1 cellular context compared by ENCODE assay signal in the genomic region with DNA sequence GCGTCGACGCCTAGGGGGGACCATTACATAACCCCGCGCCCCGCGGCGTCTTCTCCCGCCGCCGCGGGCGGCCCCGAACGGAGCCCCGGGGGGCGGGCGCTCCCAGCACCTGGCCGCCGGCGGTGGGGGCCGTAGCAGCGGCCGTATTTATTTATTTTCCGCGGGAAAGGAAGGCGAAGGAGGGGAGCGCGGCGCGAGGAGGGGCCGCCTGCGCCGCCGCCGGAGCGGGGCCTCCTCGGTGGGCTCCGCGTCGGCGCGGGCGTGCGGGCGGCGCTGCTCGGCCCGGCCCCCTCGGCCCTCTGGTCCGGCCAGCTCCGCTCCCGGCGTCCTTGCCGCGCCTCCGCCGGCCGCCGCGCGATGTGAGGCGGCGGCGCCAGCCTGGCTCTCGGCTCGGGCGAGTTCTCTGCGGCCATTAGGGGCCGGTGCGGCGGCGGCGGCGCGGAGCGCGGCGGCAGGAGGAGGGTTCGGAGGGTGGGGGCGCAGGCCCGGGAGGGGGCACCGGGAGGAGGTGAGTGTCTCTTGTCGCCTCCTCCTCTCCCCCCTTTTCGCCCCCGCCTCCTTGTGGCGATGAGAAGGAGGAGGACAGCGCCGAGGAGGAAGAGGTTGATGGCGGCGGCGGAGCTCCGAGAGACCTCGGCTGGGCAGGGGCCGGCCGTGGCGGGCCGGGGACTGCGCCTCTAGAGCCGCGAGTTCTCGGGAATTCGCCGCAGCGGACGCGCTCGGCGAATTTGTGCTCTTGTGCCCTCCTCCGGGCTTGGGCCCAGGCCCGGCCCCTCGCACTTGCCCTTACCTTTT.
TF ChIP-seq lines count a peak whose summit lies in the region.

A gene (plus strand): TSS at position 570 of the 795 bp plus-strand sequence. CDS start 413 bp downstream, outside the sequence.

TF ChIP-seq in HCT116, 20 proteins besides CTCF, POLR2A, EP300 and RAD21 (continued from another document):
- TF ChIP-seq JUND (IDR thresholded peaks at IDR 0.05) (peak; percentile 19; the same call in 1 of the 2 replicates), CEBPB (IDR thresholded peaks at IDR 0.05; ENCODE audit: low read depth) (no peak), YY1 (IDR thresholded peaks at IDR 0.05; ENCODE audit: extremely low read depth, insufficient replicate concordance, low read depth, low read length) (peak; percentile 78), SIN3A (IDR thresholded peaks at IDR 0.05; ENCODE audit: low read depth) (peak; percentile 55), ELF1 (IDR thresholded peaks at IDR 0.05; ENCODE audit: borderline replicate concordance, low read depth) (no peak), ZFX (IDR thresholded peaks at IDR 0.05) (peak; percentile 81), POLR2AphosphoS5 (IDR thresholded peaks at IDR 0.05; ENCODE audit: low read depth, low read length) (peak; percentile 73), EGR1 (IDR thresholded peaks at IDR 0.05; ENCODE audit: low read depth) (peak; percentile 68), SP1 (IDR thresholded peaks at IDR 0.05; ENCODE audit: low read depth) (0 out of 2 replicates have a peak, but pooled peaks have one; percentile 21), TCF7L2 (IDR thresholded peaks at IDR 0.05; ENCODE audit: borderline replicate concordance, extremely low read depth, insufficient read depth, insufficient read length) (no peak), EZH2 (IDR thresholded peaks at IDR 0.05) (no peak), SRF (IDR thresholded peaks at IDR 0.05; ENCODE audit: low read depth) (no peak), FOSL1 (IDR thresholded peaks at IDR 0.05; ENCODE audit: low read depth) (no peak), EZH2phosphoT487 (IDR thresholded peaks at IDR 0.05; ENCODE audit: borderline replicate concordance) (no peak), CBX3 (IDR thresholded peaks at IDR 0.05; ENCODE audit: low read depth) (no peak)
- TF ChIP-seq, protein P1, sequence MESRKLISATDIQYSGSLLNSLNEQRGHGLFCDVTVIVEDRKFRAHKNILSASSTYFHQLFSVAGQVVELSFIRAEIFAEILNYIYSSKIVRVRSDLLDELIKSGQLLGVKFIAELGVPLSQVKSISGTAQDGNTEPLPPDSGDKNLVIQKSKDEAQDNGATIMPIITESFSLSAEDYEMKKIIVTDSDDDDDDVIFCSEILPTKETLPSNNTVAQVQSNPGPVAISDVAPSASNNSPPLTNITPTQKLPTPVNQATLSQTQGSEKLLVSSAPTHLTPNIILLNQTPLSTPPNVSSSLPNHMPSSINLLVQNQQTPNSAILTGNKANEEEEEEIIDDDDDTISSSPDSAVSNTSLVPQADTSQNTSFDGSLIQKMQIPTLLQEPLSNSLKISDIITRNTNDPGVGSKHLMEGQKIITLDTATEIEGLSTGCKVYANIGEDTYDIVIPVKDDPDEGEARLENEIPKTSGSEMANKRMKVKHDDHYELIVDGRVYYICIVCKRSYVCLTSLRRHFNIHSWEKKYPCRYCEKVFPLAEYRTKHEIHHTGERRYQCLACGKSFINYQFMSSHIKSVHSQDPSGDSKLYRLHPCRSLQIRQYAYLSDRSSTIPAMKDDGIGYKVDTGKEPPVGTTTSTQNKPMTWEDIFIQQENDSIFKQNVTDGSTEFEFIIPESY (IDR thresholded peaks at IDR 0.05; ENCODE audit: extremely low read depth, insufficient replicate concordance, low read length) = no peak
- TF ChIP-seq, protein P2, sequence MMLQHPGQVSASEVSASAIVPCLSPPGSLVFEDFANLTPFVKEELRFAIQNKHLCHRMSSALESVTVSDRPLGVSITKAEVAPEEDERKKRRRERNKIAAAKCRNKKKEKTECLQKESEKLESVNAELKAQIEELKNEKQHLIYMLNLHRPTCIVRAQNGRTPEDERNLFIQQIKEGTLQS (IDR thresholded peaks at IDR 0.05) = no peak
